8 cellular contexts compared by ENCODE assay signal in the genomic region with DNA sequence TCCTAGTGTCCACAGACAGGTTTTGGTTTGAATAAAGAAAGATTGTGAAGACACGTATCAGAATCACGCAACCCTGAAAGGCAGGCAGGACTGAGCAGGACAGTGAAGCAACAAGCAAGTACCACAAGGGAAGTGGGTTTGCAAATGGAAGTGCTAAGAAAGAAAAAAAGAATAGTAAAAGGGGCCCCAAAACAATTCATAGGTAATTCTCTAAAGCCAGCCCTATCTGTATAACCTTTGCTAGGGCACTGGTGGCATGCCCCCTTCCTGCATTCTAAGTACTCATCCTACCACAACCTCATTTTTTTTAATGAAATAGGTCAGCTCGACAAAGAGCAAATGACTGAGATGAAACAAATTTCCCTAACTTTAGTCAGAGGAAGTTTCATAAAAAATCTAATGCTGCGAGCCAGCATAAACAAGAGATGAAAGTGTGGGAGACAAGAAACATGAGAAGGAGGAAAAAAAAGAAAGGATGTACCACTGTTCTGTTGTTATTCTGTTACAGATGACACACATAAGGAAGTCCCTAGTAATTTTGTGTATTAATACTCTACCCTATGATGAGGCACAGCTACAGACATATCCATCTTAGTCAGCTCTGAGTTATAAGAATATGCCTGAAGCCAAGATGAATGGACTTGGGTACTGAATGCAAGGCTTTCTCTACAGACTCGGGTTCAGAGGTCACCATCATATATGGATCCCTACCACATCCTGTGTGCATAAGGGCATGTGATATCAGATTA. TPM values are rescaled to one million over a fixed set of nuclear protein-coding genes. Genes with fewer than 3 reads are reported as not detected.
DNase-seq lines count a peak whose midpoint lies in the region; ATAC-seq and TF ChIP-seq lines count a peak whose summit lies in the region.

No MANE protein-coding gene starts in this region.

- H3K36me3 Mint-ChIP-seq in activated CD4-positive, alpha-beta memory T cell treated with anti-CD3 and anti-CD28 coated beads, Interleukin-2, amount 10 ng/mL, durations not matched to agents 7 days and 5 days (ENCODE audit: low read depth): no peaks in the 10 kb centered on the region
- no peaks in the 10 kb centered on the region for H3K36me3 Mint-ChIP-seq in memory B cell

- DNase-seq in AG10803 (ENCODE audit: low read depth) (peak; percentile 62), memory B cell (ENCODE audit: low spot score in 2 of 2) (no peak), epidermal melanocyte (ENCODE audit: insufficient read length, low spot score) (no peak), ACHN (no peak), erythroblast (lab: John Stamatoyannopoulos, UW) (no peak)
- DNase-seq in activated CD4-positive, alpha-beta memory T cell treated with anti-CD3 and anti-CD28 coated beads, Interleukin-2, amount 10 ng/mL, durations not matched to agents 7 days and 5 days: peak; percentile 20

- H3K4me3 ChIP-seq in AG10803 (ENCODE audit: low read length): no peak overlapping the region

- peak overlapping the region; percentile 86 for H3K27ac Mint-ChIP-seq in activated CD4-positive, alpha-beta memory T cell treated with anti-CD3 and anti-CD28 coated beads, Interleukin-2, amount 10 ng/mL, durations not matched to agents 7 days and 5 days
- peak overlapping the region; percentile 1 for H3K27ac Mint-ChIP-seq in memory B cell

- no peak overlapping the region for H3K4me3 Mint-ChIP-seq in activated CD4-positive, alpha-beta memory T cell treated with anti-CD3 and anti-CD28 coated beads, Interleukin-2, amount 10 ng/mL, durations not matched to agents 7 days and 5 days
- peak overlapping the region; percentile 11 for H3K4me3 Mint-ChIP-seq in memory B cell

- TF ChIP-seq CTCF in AG10803 (conservative IDR thresholded peaks at IDR 0.05; ENCODE audit: low read length): no peak

- no peaks in the 10 kb centered on the region for H3K27me3 Mint-ChIP-seq in activated CD4-positive, alpha-beta memory T cell treated with anti-CD3 and anti-CD28 coated beads, Interleukin-2, amount 10 ng/mL, durations not matched to agents 7 days and 5 days
- H3K27me3 Mint-ChIP-seq in memory B cell: no peaks in the 10 kb centered on the region

- in situ Hi-C loops in ACHN (cut with HindIII; ENCODE audit: low pct_ligation_motif_present, low pct_unique_long_range_greater_than_20kb, low sequenced_read_pairs): no loop called here

- POLR2A ChIA-PET in activated CD4-positive, alpha-beta memory T cell treated with anti-CD3 and anti-CD28 coated beads, Interleukin-2, amount 10 ng/mL, durations not matched to agents 7 days and 5 days (lab: Charles Lee): interaction anchor here (1.1 kb wide), 1 partner anchor 101 kb away, joined by 3 read pairs; no protein-coding TSS in a partner anchor

- H3K9me3 Mint-ChIP-seq in activated CD4-positive, alpha-beta memory T cell treated with anti-CD3 and anti-CD28 coated beads, Interleukin-2, amount 10 ng/mL, durations not matched to agents 7 days and 5 days: no peaks in the 10 kb centered on the region
- H3K9me3 Mint-ChIP-seq in memory B cell: no peaks in the 10 kb centered on the region

- CTCF ChIA-PET in activated CD4-positive, alpha-beta memory T cell treated with anti-CD3 and anti-CD28 coated beads, Interleukin-2, amount 10 ng/mL, durations not matched to agents 7 days and 5 days (lab: Charles Lee): no interaction called here

- TF ChIP-seq POLR2A in erythroblast (IDR thresholded peaks at IDR 0.05; ENCODE audit: low read length): no peak

- ATAC-seq in GM19035 (IDR thresholded peaks at IDR 0.05; ENCODE audit: unreplicated experiment): peak; percentile 72
- peak; percentile 62 for ATAC-seq in HG03139 (IDR thresholded peaks at IDR 0.05; ENCODE audit: unreplicated experiment)
- peak; percentile 32 for ATAC-seq in memory B cell (ENCODE audit: low read depth)

- H3K4me1 Mint-ChIP-seq in activated CD4-positive, alpha-beta memory T cell treated with anti-CD3 and anti-CD28 coated beads, Interleukin-2, amount 10 ng/mL, durations not matched to agents 7 days and 5 days: peaks cover 21% of the 10 kb centered on the region
- H3K4me1 Mint-ChIP-seq in memory B cell: peaks cover 7% of the 10 kb centered on the region

RNA-seq across cellular contexts. Expression of a gene that starts 32.2 kb away (rescaled TPM):
- 1 to 10 TPM; 4.2 to 6.0 TPM for total RNA-seq in activated CD4-positive, alpha-beta memory T cell treated with anti-CD3 and anti-CD28 coated beads, Interleukin-2, amount 10 ng/mL, durations not matched to agents 7 days and 5 days

Comparison
In these comparisons a context has a peak if more than half of its experiments do, and no peak if none do; other contexts are left out.
1. DNase-seq: peak in AG10803 (single experiment) and activated CD4-positive, alpha-beta memory T cell treated with anti-CD3 and anti-CD28 coated beads, Interleukin-2, amount 10 ng/mL, durations not matched to agents 7 days and 5 days (single experiment); none in memory B cell (0 of 2), epidermal melanocyte (single experiment), ACHN (single experiment) and erythroblast (0 of 2).
2. Peak in every context shown above with its lines, with median percentiles within 50 percentile points of each other: ATAC-seq.